32 cellular contexts compared by ENCODE assay signal in the genomic region with DNA sequence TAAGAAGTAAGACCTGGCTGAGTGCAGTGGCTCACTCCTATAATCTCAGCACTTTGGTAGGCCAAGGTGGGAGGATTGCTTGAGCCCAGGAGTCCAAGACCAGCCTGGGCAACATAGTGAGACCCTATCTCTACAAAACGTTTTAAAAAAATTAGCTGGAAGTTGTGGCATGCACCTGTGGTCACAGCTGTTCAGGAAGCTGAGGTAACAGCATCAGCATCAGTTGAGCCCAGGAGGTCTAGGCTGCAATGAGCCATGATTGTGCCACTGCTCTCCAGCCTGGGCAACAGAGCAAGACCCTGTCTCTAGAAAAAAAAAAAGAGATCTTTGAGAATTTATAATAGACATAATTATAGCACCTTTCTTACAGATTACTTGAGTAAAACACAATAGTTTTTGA.
"Had no signal": no experiment of that assay in that cellular context is flagged by ENCODE, and none has a peak within 500 bp of the region (broad histone marks: within the 10 kb centered on the region; RNA-seq: fewer than 3 reads in every experiment).

No MANE protein-coding gene starts in this region.

- DNase-seq: activated B cell treated with CpG ODN at 0.5 μM for 24 hours; activated CD4-positive, alpha-beta memory T cell treated with anti-CD3 and anti-CD28 coated beads for 36 hours; activated CD4-positive, alpha-beta T cell treated with anti-CD3 and anti-CD28 coated beads for 4 hours; activated CD4-positive, alpha-beta T cell treated with anti-CD3 and anti-CD28 coated beads, Interleukin-2, amount 10 ng/mL, durations not matched to agents 24 days and 14 days; activated CD4-positive, alpha-beta T cell treated with anti-CD3 and anti-CD28 coated beads, Interleukin-2, amount 50 U/mL, for 1 hour; activated CD4-positive, alpha-beta T cell treated with anti-CD3 and anti-CD28 coated beads, Interleukin-2, amount 50 U/mL, for 4 hours; activated CD4-positive, CD25-positive, alpha-beta regulatory T cell treated with anti-CD3 and anti-CD28 coated beads, Interleukin-2, amount 50 U/mL, for 72 hours; activated CD8-positive, alpha-beta memory T cell treated with anti-CD3 and anti-CD28 coated beads, Interleukin-2, amount 50 U/mL, for 4 hours; activated CD8-positive, alpha-beta T cell treated with anti-CD3 and anti-CD28 coated beads for 36 hours; activated effector memory CD4-positive, alpha-beta T cell treated with Interleukin-2 at 50 U/mL for 16 hours; activated gamma-delta T cell; activated naive CD4-positive, alpha-beta T cell treated with anti-CD3 and anti-CD28 coated beads, Interleukin-2, amount 10 ng/mL, durations not matched to agents 7 days and 5 days; activated naive CD4-positive, alpha-beta T cell treated with Interleukin-2 at 50 U/mL for 16 hours; activated naive CD8-positive, alpha-beta T cell treated with anti-CD3 and anti-CD28 coated beads, Interleukin-2, amount 10 ng/mL, durations not matched to agents 7 days and 5 days; activated naive CD8-positive, alpha-beta T cell treated with anti-CD3 and anti-CD28 coated beads, Interleukin-2, amount 50 U/mL, for 24 hours; activated T-cell treated with anti-CD3 and anti-CD28 coated beads for 4 hours; activated T-cell treated with anti-CD3 and anti-CD28 coated beads, Interleukin-2, amount 50 U/mL, for 1 hour; activated T-cell treated with anti-CD3 and anti-CD28 coated beads, Interleukin-2, amount 50 U/mL, for 4 hours; amygdala; anterior cingulate cortex; caudate nucleus; cerebellar nuclear complex; colonic mucosa; T-helper 17 cell; WERI-Rb-1 had no signal

- H3K27me3 Mint-ChIP-seq: activated B cell treated with CpG ODN at 0.5 μM for 24 hours; activated CD4-positive, alpha-beta memory T cell treated with anti-CD3 and anti-CD28 coated beads for 36 hours; activated CD4-positive, alpha-beta T cell treated with anti-CD3 and anti-CD28 coated beads, Interleukin-2, amount 10 ng/mL, durations not matched to agents 24 days and 14 days; activated CD8-positive, alpha-beta T cell treated with anti-CD3 and anti-CD28 coated beads for 36 hours; activated naive CD4-positive, alpha-beta T cell treated with anti-CD3 and anti-CD28 coated beads, Interleukin-2, amount 10 ng/mL, durations not matched to agents 7 days and 5 days; activated naive CD4-positive, alpha-beta T cell treated with anti-CD3 and anti-CD28 coated beads, Interleukin-2, amount 50 U/mL, for 24 hours; activated naive CD8-positive, alpha-beta T cell; activated naive CD8-positive, alpha-beta T cell treated with anti-CD3 and anti-CD28 coated beads, Interleukin-2, amount 10 ng/mL, durations not matched to agents 7 days and 5 days; activated naive CD8-positive, alpha-beta T cell treated with anti-CD3 and anti-CD28 coated beads, Interleukin-2, amount 50 U/mL, for 24 hours; brain; central memory CD8-positive, alpha-beta T cell; T-helper 17 cell had no signal

- H3K4me3 ChIP-seq: ascending aorta, cardiac muscle cell, colonic mucosa had no signal

- H3K9me3 ChIP-seq: ascending aorta, colonic mucosa had no signal

- H3K27me3 ChIP-seq: ascending aorta, cardiac muscle cell, colonic mucosa had no signal

- H3K9me3 Mint-ChIP-seq: activated B cell treated with CpG ODN at 0.5 μM for 24 hours; activated CD4-positive, alpha-beta memory T cell treated with anti-CD3 and anti-CD28 coated beads for 36 hours; activated CD4-positive, alpha-beta T cell treated with anti-CD3 and anti-CD28 coated beads, Interleukin-2, amount 10 ng/mL, durations not matched to agents 24 days and 14 days; activated CD8-positive, alpha-beta T cell treated with anti-CD3 and anti-CD28 coated beads for 36 hours; activated naive CD4-positive, alpha-beta T cell treated with anti-CD3 and anti-CD28 coated beads, Interleukin-2, amount 10 ng/mL, durations not matched to agents 7 days and 5 days; activated naive CD4-positive, alpha-beta T cell treated with anti-CD3 and anti-CD28 coated beads, Interleukin-2, amount 50 U/mL, for 24 hours; activated naive CD8-positive, alpha-beta T cell treated with anti-CD3 and anti-CD28 coated beads, Interleukin-2, amount 10 ng/mL, durations not matched to agents 7 days and 5 days; activated naive CD8-positive, alpha-beta T cell treated with anti-CD3 and anti-CD28 coated beads, Interleukin-2, amount 50 U/mL, for 24 hours; activated T-cell treated with anti-CD3 and anti-CD28 coated beads, Interleukin-2, amount 50 U/mL, for 4 hours; activated T-helper 2 cell treated with anti-CD3 and anti-CD28 coated beads, Interferon-gamma antibody, Interleukin-2, Interleukin-4, amounts not matched to agents 10 μg/mL and 5 μg/mL and 100 μg/mL, durations not matched to agents 14 hours and 24 hours and 36 hours; brain; central memory CD8-positive, alpha-beta T cell had no signal

- H3K27ac ChIP-seq: ascending aorta, cardiac muscle cell, colonic mucosa, WERI-Rb-1 had no signal

- H3K4me1 Mint-ChIP-seq: activated B cell treated with CpG ODN at 0.5 μM for 24 hours; activated CD4-positive, alpha-beta T cell treated with anti-CD3 and anti-CD28 coated beads, Interleukin-2, amount 10 ng/mL, durations not matched to agents 24 days and 14 days; activated naive CD4-positive, alpha-beta T cell treated with anti-CD3 and anti-CD28 coated beads, Interleukin-2, amount 50 U/mL, for 24 hours; activated naive CD8-positive, alpha-beta T cell treated with anti-CD3 and anti-CD28 coated beads, Interleukin-2, amount 50 U/mL, for 24 hours; brain; central memory CD8-positive, alpha-beta T cell had no signal

- H3K27ac Mint-ChIP-seq: activated B cell treated with CpG ODN at 0.5 μM for 24 hours; activated CD4-positive, alpha-beta memory T cell treated with anti-CD3 and anti-CD28 coated beads for 36 hours; activated CD4-positive, alpha-beta T cell treated with anti-CD3 and anti-CD28 coated beads, Interleukin-2, amount 10 ng/mL, durations not matched to agents 24 days and 14 days; activated CD8-positive, alpha-beta T cell treated with anti-CD3 and anti-CD28 coated beads for 36 hours; activated naive CD4-positive, alpha-beta T cell treated with anti-CD3 and anti-CD28 coated beads, Interleukin-2, amount 10 ng/mL, durations not matched to agents 7 days and 5 days; activated naive CD4-positive, alpha-beta T cell treated with anti-CD3 and anti-CD28 coated beads, Interleukin-2, amount 50 U/mL, for 24 hours; activated naive CD8-positive, alpha-beta T cell; activated naive CD8-positive, alpha-beta T cell treated with anti-CD3 and anti-CD28 coated beads, Interleukin-2, amount 10 ng/mL, durations not matched to agents 7 days and 5 days; activated naive CD8-positive, alpha-beta T cell treated with anti-CD3 and anti-CD28 coated beads, Interleukin-2, amount 50 U/mL, for 24 hours; activated T-helper 2 cell treated with anti-CD3 and anti-CD28 coated beads, Interferon-gamma antibody, Interleukin-2, Interleukin-4, amounts not matched to agents 10 μg/mL and 5 μg/mL and 100 μg/mL, durations not matched to agents 14 hours and 24 hours and 36 hours; brain; T-helper 17 cell had no signal

- H3K4me3 Mint-ChIP-seq: activated B cell treated with CpG ODN at 0.5 μM for 24 hours; activated CD4-positive, alpha-beta memory T cell treated with anti-CD3 and anti-CD28 coated beads for 36 hours; activated CD4-positive, alpha-beta T cell treated with anti-CD3 and anti-CD28 coated beads, Interleukin-2, amount 10 ng/mL, durations not matched to agents 24 days and 14 days; activated CD8-positive, alpha-beta T cell treated with anti-CD3 and anti-CD28 coated beads for 36 hours; activated naive CD4-positive, alpha-beta T cell treated with anti-CD3 and anti-CD28 coated beads, Interleukin-2, amount 10 ng/mL, durations not matched to agents 7 days and 5 days; activated naive CD4-positive, alpha-beta T cell treated with anti-CD3 and anti-CD28 coated beads, Interleukin-2, amount 50 U/mL, for 24 hours; activated naive CD8-positive, alpha-beta T cell; activated naive CD8-positive, alpha-beta T cell treated with anti-CD3 and anti-CD28 coated beads, Interleukin-2, amount 10 ng/mL, durations not matched to agents 7 days and 5 days; activated naive CD8-positive, alpha-beta T cell treated with anti-CD3 and anti-CD28 coated beads, Interleukin-2, amount 50 U/mL, for 24 hours; activated T-cell treated with anti-CD3 and anti-CD28 coated beads, Interleukin-2, amount 50 U/mL, for 4 hours; brain; central memory CD8-positive, alpha-beta T cell; T-helper 17 cell had no signal

- ATAC-seq: activated CD8-positive, alpha-beta T cell treated with anti-CD3 and anti-CD28 coated beads for 36 hours; activated naive CD8-positive, alpha-beta T cell treated with anti-CD3 and anti-CD28 coated beads, Interleukin-2, amount 50 U/mL, for 24 hours; activated T-cell treated with anti-CD3 and anti-CD28 coated beads, Interleukin-2, amount 50 U/mL, for 4 hours; T-helper 17 cell had no signal

- H3K4me1 ChIP-seq: ascending aorta, colonic mucosa had no signal
